19 cellular contexts compared by ENCODE assay signal in the genomic region with DNA sequence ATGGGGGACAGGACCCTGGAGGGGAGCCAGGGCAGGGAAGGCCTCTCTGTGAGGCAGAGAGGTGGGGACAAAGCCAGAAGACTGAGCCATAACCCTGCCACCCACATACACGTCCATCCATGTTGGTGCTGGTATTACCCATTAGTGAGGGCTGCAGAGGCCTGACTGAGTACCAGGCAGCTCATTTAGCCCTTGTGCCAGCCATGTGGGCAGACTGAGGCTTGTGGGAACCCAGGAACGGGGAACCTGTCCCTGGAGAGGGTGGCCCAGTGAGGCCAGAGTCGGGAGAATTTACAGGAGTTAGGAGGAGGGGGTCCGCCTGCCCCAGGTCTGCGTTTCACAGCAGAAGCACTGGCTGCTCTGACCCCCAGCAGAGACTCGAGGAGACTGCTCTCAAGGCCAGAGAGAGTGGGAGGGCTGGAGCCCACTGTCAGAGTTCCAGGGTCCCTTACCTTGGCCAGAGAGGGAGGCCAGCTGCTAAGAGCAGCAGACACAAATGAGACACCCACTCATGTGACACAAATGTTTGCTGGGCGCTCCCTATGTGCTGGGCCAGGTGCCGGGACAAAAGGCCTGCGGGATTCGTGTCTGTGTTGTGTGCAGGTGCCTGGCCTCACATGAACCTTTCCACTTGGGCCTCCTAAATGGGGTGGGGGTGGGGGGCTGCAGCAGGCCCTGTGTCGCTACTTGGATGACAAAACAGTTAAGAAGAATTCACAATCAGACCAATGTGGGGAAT. TPM values are rescaled to one million over a fixed set of nuclear protein-coding genes. Genes with fewer than 3 reads are reported as not detected.
DNase-seq lines count a peak whose midpoint lies in the region; ATAC-seq, FAIRE-seq and TF ChIP-seq lines count a peak whose summit lies in the region.
"Had no signal": no experiment of that assay in that cellular context is flagged by ENCODE, and none has a peak within 500 bp of the region (broad histone marks: within the 10 kb centered on the region; RNA-seq: fewer than 3 reads in every experiment).

No MANE protein-coding gene starts in this region.

- H3K4me2 ChIP-seq in K562 (ENCODE audit: insufficient read depth, low read length): no peak overlapping the region
- H3K4me2 ChIP-seq: A549 had no signal

- no peak for FAIRE-seq in K562 (lab: Jason Lieb, UNC)
- FAIRE-seq: A549, islet of Langerhans had no signal

- no TSS peak for BruUV-seq in K562 (replicated peaks; lab: Mats Ljungman, UMichigan)

- DNase-seq in NCI-H1436 (lab: John Stamatoyannopoulos, UW) (peak; percentile 30), NCI-H1436 treated with DMSO at 0.1 percent for 48 hours (lab: John Stamatoyannopoulos, UW) (no peak), COLO668 (lab: John Stamatoyannopoulos, UW; ENCODE audit: unreplicated experiment) (peak; percentile 77), NCI-H2029 (lab: John Stamatoyannopoulos, UW) (peak; percentile 62), K562 (ENCODE audit: extremely low read depth in 1 of 4, low spot score in 3 of 4) (no peak), anterior cingulate cortex (lab: John Stamatoyannopoulos, UW) (no peak), NCI-H1048 (lab: John Stamatoyannopoulos, UW) (no peak), kidney glomerular epithelial cell (lab: John Stamatoyannopoulos, UW) (no peak)
- DNase-seq: activated CD4-positive, alpha-beta T cell treated with anti-CD3 and anti-CD28 coated beads, Interleukin-2, amount 50 U/mL, for 1 hour; amniotic stem cell; stimulated activated naive CD8-positive, alpha-beta T cell treated with anti-CD3 and anti-CD28 coated beads, Interleukin-15, amount 100 ng/mL, for 72 hours; uterus had no signal

- CTCF ChIA-PET in K562 (lab: Yijun Ruan, JAX; ENCODE audit: low intra/inter-chr PET ratio): no interaction called here

- no peaks in the 10 kb centered on the region for H3K79me2 ChIP-seq in K562 (ENCODE audit: control insufficient read depth, insufficient read depth, low read length)

- WGBS in K562 (ENCODE audit: insufficient coverage, low coverage, missing lambda C conversion rate): 59% methylated on average over 9 of the region's 11 CpGs

- TF ChIP-seq EP300 in K562 (IDR thresholded peaks at IDR 0.05; ENCODE audit: low read length): no peak

- in situ Hi-C loops in K562 (cut with MboI): no loop called here

- H3K36me3 ChIP-seq in K562 (ENCODE audit: control insufficient read depth, insufficient read depth, low read length): no peaks in the 10 kb centered on the region
- H3K36me3 ChIP-seq: uterus had no signal

- H3K4me3 ChIP-seq in K562: no peak overlapping the region
- H3K4me3 ChIP-seq: A549, uterus had no signal

- no peaks in the 10 kb centered on the region for H3K9me3 ChIP-seq in K562 (replicated peaks; ENCODE audit: control insufficient read depth, insufficient read depth, low read depth, low read length)
- H3K9me3 ChIP-seq: A549, uterus had no signal

- no peak for ATAC-seq in K562
- ATAC-seq: stimulated activated naive CD8-positive, alpha-beta T cell treated with anti-CD3 and anti-CD28 coated beads, Interleukin-15, amount 100 ng/mL, for 72 hours had no signal

- peak overlapping the region in 1 of 2 experiments; percentile 64; a peak in 1 of 4 replicates for H3K9ac ChIP-seq in K562 (ENCODE audit: insufficient read depth in 1 of 2, low read depth in 2 of 2, low read length in 2 of 2)

- H4K20me1 ChIP-seq in K562 (replicated peaks; ENCODE audit: control insufficient read depth, insufficient read depth, low read length): no peaks in the 10 kb centered on the region

- H3K4me1 ChIP-seq in K562 (replicated peaks in 1 of 2; ENCODE audit: control insufficient read depth in 2 of 2, insufficient read depth in 2 of 2, low read length in 2 of 2): peaks cover 6 to 75% of the 10 kb centered on the region in 2 experiments; a peak in 4 of 5 replicates
- H3K4me1 ChIP-seq: A549, uterus had no signal

- no peak for TF ChIP-seq POLR2A in K562 (conservative IDR thresholded peaks at IDR 0.05)

- intact Hi-C loops in K562 (cut with micrococcal nuclease): no loop called here

- H3K9me1 ChIP-seq in K562 (ENCODE audit: control insufficient read depth, insufficient read depth, low read length): no peaks in the 10 kb centered on the region

- no peak overlapping the region for H3K27ac ChIP-seq in K562 (ENCODE audit: extremely low read depth, low read depth, low read length)
- H3K27ac ChIP-seq: A549, epithelial cell of prostate, uterus had no signal

- H3K27me3 ChIP-seq in K562 (ENCODE audit: control insufficient read depth in 2 of 2, insufficient read depth in 2 of 2, low read length in 2 of 2): no peaks in the 10 kb centered on the region

- no peak for TF ChIP-seq CTCF in K562 (IDR thresholded peaks at IDR 0.05 in 2 of 3, conservative IDR thresholded peaks at IDR 0.05 in 1 of 3; ENCODE audit: insufficient read depth in 2 of 3, low read depth in 1 of 3, low read length in 3 of 3)

- POLR2A ChIA-PET in K562 (lab: Yijun Ruan, JAX): interaction anchor here (0.7 to 1.1 kb wide), 2 partner anchors 8 to 21 kb away, joined by 3 read pairs; no protein-coding TSS in a partner anchor

- H2AFZ ChIP-seq in K562 (ENCODE audit: low read depth, low read length): no peak overlapping the region

- no peak for TF ChIP-seq RAD21 in K562 (CRISPR knock-in tag; conservative IDR thresholded peaks at IDR 0.05 in 1 of 2, IDR thresholded peaks at IDR 0.05 in 1 of 2)

RNA-seq across cellular contexts. Expression of a gene that starts 2.7 kb away (rescaled TPM):
- total RNA-seq in K562 (2011; cell fraction: chromatin; rRNA removed; ENCODE audit: low replicate concordance): 5.1 and 11.0 TPM in 2 replicates
- total RNA-seq in K562 (2011; cell fraction: nucleolus; rRNA removed): 5.2 and 5.8 TPM in 2 replicates
- 6.7 and 7.9 TPM in 2 replicates for total RNA-seq in K562 (2011; cell fraction: nucleoplasm; rRNA removed)
- 0.50 and 0.69 TPM in 2 replicates for total RNA-seq in K562 (2014; rRNA removed)
- 0.44 and 0.48 TPM in 2 replicates for total RNA-seq in K562 (2014; rRNA removed; fragmentation: Illumina TruSeq; extraction: Trizol)
- total RNA-seq in K562 (2015; rRNA removed; fragmentation: Illumina TruSeq; extraction: Trizol): 0.30 and 0.47 TPM in 2 replicates
- total RNA-seq in K562 (2021): 1.5 and 1.9 TPM in 2 replicates
- polyA plus RNA-seq in K562 (2011; rRNA removed): 0.53 and 1.3 TPM in 2 replicates
- polyA plus RNA-seq in K562 (2011; cell fraction: cytosol; rRNA removed): 0.79 and 0.86 TPM in 2 replicates
- 4.2 and 4.7 TPM in 2 replicates for polyA plus RNA-seq in K562 (2011; cell fraction: nucleus; rRNA removed)
- polyA plus RNA-seq in K562 (2012): 0.68 and 1.4 TPM in 2 replicates
- polyA plus RNA-seq in K562 (2014; fragmentation: Illumina TruSeq; extraction: Trizol): 0.59 and 0.66 TPM in 2 replicates
- under 1 TPM; 0.08 to 0.13 TPM for polyA plus RNA-seq in K562 (2014; fragmentation: Nextera tagmentation; extraction: Ambion mirVana)
- polyA plus RNA-seq in K562 (2014; rRNA removed): 1.1 and 1.3 TPM in 2 replicates
- polyA minus RNA-seq in K562 (2011; rRNA and poly(A)+ RNA removed): 0.53 and 0.60 TPM in 2 replicates
- polyA minus RNA-seq in K562 (2011; cell fraction: cytosol; rRNA and poly(A)+ RNA removed): 0.57 and 0.91 TPM in 2 replicates
- 0.40 and 1.00 TPM in 2 replicates for polyA minus RNA-seq in K562 (2011; cell fraction: nucleus; rRNA and poly(A)+ RNA removed)
- total RNA-seq: glomerular endothelial cell had no signal

RNA-seq across cellular contexts. Expression of a gene that starts 14.5 kb away (rescaled TPM):
- 0.70 and 1.5 TPM in 2 replicates for total RNA-seq in K562 (2011; cell fraction: chromatin; rRNA removed; ENCODE audit: low replicate concordance)
- 2.4 and 5.5 TPM in 2 replicates for total RNA-seq in K562 (2011; cell fraction: nucleolus; rRNA removed)
- 1.5 and 2.1 TPM in 2 replicates for total RNA-seq in K562 (2011; cell fraction: nucleoplasm; rRNA removed)
- total RNA-seq in K562 (2014; rRNA removed) (1.1 and 1.4 TPM in 2 replicates), K562 (2014; rRNA removed; fragmentation: Illumina TruSeq; extraction: Trizol) (not detected in 2 replicates), K562 (2015; rRNA removed; fragmentation: Illumina TruSeq; extraction: Trizol) (not detected in 2 replicates), K562 (2021) (2.2 TPM in 2 replicates)
- polyA plus RNA-seq in K562 (2011; rRNA removed) (0.08 and 0.15 TPM in 2 replicates), K562 (2014; fragmentation: Illumina TruSeq; extraction: Trizol) (not detected in 2 replicates), K562 (2014; fragmentation: Nextera tagmentation; extraction: Ambion mirVana) (under 1 TPM in 1 of 2 experiments, not detected in 1; 0.07 TPM), K562 (2014; rRNA removed) (0.50 and 3.3 TPM in 2 replicates)
- polyA plus RNA-seq in K562 (2011; cell fraction: cytosol; rRNA removed): 0.09 and 1.8 TPM in 2 replicates
- polyA plus RNA-seq in K562 (2011; cell fraction: nucleus; rRNA removed): 2.7 and 8.7 TPM in 2 replicates
- 0.19 and 0.40 TPM in 2 replicates for polyA plus RNA-seq in K562 (2012)
- polyA minus RNA-seq in K562 (2011; rRNA and poly(A)+ RNA removed): not detected in 2 replicates
- not detected in 2 replicates for polyA minus RNA-seq in K562 (2011; cell fraction: cytosol; rRNA and poly(A)+ RNA removed)
- 0.94 TPM in 1 of 2 replicates, not detected in the other for polyA minus RNA-seq in K562 (2011; cell fraction: nucleus; rRNA and poly(A)+ RNA removed)
- total RNA-seq: glomerular endothelial cell, LHCN-M2, mesenteric fat pad, NCI-H460 had no signal

RNA-seq across cellular contexts. Expression of a gene that starts 17.6 kb away (rescaled TPM):
- 59.7 and 128 TPM in 2 replicates for total RNA-seq in K562 (2011; cell fraction: chromatin; rRNA removed; ENCODE audit: low replicate concordance)
- 89.4 and 117 TPM in 2 replicates for total RNA-seq in K562 (2011; cell fraction: nucleolus; rRNA removed)
- total RNA-seq in K562 (2011; cell fraction: nucleoplasm; rRNA removed): 68.9 and 92.5 TPM in 2 replicates
- total RNA-seq in K562 (2014; rRNA removed) (67.7 and 77.1 TPM in 2 replicates), K562 (2014; rRNA removed; fragmentation: Illumina TruSeq; extraction: Trizol) (9.9 and 11.3 TPM in 2 replicates), K562 (2015; rRNA removed; fragmentation: Illumina TruSeq; extraction: Trizol) (32.3 and 33.8 TPM in 2 replicates), K562 (2021) (36.2 and 37.4 TPM in 2 replicates)
- polyA plus RNA-seq in K562 (2011; rRNA removed) (18.8 and 25.3 TPM in 2 replicates), K562 (2014; fragmentation: Illumina TruSeq; extraction: Trizol) (23.6 and 41.3 TPM in 2 replicates), K562 (2014; fragmentation: Nextera tagmentation; extraction: Ambion mirVana) (10 to 100 TPM; 19.3 to 36.7 TPM), K562 (2014; rRNA removed) (49.6 and 53.0 TPM in 2 replicates)
- 25.2 and 56.0 TPM in 2 replicates for polyA plus RNA-seq in K562 (2011; cell fraction: cytosol; rRNA removed)
- polyA plus RNA-seq in K562 (2011; cell fraction: nucleus; rRNA removed): 59.7 and 86.8 TPM in 2 replicates
- 43.0 and 48.0 TPM in 2 replicates for polyA plus RNA-seq in K562 (2012)
- 16.4 and 23.1 TPM in 2 replicates for polyA minus RNA-seq in K562 (2011; rRNA and poly(A)+ RNA removed)
- 13.0 and 23.0 TPM in 2 replicates for polyA minus RNA-seq in K562 (2011; cell fraction: cytosol; rRNA and poly(A)+ RNA removed)
- polyA minus RNA-seq in K562 (2011; cell fraction: nucleus; rRNA and poly(A)+ RNA removed): 37.2 and 46.0 TPM in 2 replicates
- total RNA-seq: mesenteric fat pad had no signal

RNA-seq across cellular contexts. Expression of a gene that starts 39.9 kb away (rescaled TPM):
- total RNA-seq in K562 (2011; cell fraction: chromatin; rRNA removed; ENCODE audit: low replicate concordance): not detected in 2 replicates
- not detected in 2 replicates for total RNA-seq in K562 (2011; cell fraction: nucleolus; rRNA removed)
- not detected in 2 replicates for total RNA-seq in K562 (2011; cell fraction: nucleoplasm; rRNA removed)
- total RNA-seq in K562 (2014; rRNA removed): not detected in 2 replicates
- not detected in 2 replicates for total RNA-seq in K562 (2014; rRNA removed; fragmentation: Illumina TruSeq; extraction: Trizol)
- total RNA-seq in K562 (2015; rRNA removed; fragmentation: Illumina TruSeq; extraction: Trizol): not detected in 2 replicates
- total RNA-seq in K562 (2021): not detected in 2 replicates
- 0.06 and 0.08 TPM in 2 replicates for polyA plus RNA-seq in K562 (2011; rRNA removed)
- polyA plus RNA-seq in K562 (2011; cell fraction: cytosol; rRNA removed): 0.01 TPM in 1 of 2 replicates, not detected in the other
- 0.03 and 0.10 TPM in 2 replicates for polyA plus RNA-seq in K562 (2011; cell fraction: nucleus; rRNA removed)
- 0.01 and 0.04 TPM in 2 replicates for polyA plus RNA-seq in K562 (2012)
- not detected in 2 replicates for polyA plus RNA-seq in K562 (2014; fragmentation: Illumina TruSeq; extraction: Trizol)
- polyA plus RNA-seq in K562 (2014; fragmentation: Nextera tagmentation; extraction: Ambion mirVana): not detected
- polyA plus RNA-seq in K562 (2014; rRNA removed): not detected in 2 replicates
- polyA minus RNA-seq in K562 (2011; rRNA and poly(A)+ RNA removed): 0.06 TPM in 1 of 2 replicates, not detected in the other
- not detected in 2 replicates for polyA minus RNA-seq in K562 (2011; cell fraction: cytosol; rRNA and poly(A)+ RNA removed)
- polyA minus RNA-seq in K562 (2011; cell fraction: nucleus; rRNA and poly(A)+ RNA removed): not detected in 2 replicates
- total RNA-seq: LHCN-M2 had no signal

Comparison
In these comparisons a context has a peak if more than half of its experiments do, and no peak if none do; other contexts are left out.
1. DNase-seq: peak in NCI-H1436 (single experiment), COLO668 (single experiment) and NCI-H2029 (single experiment); none in NCI-H1436 treated with DMSO at 0.1 percent for 48 hours (single experiment), K562 (0 of 4), anterior cingulate cortex (0 of 58), NCI-H1048 (single experiment) and kidney glomerular epithelial cell (single experiment).